ENCODE assay signal across 23 cellular contexts in the genomic region with DNA sequence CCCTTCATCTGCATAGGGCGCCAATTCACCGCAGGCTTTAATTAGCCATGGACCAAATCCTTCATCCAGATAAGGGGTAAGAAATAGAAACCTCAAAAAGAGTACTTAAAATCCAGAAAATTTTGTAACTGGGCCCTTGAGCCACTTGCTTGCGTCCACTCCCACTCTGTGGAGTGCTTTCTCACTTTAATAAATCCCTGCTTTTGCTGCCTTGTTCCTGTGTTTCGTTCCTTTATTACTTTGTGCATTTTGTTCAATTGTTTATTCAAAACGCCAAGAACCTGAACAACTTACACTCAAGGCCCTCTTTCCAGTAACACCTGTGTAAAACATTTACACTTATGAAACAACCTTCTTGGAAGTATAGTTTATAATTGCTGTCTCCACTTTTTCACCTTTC.
A peak's percentile ranks its signal among the peaks of the same experiment; 100 is the strongest.
DNase-seq lines count a peak whose midpoint lies in the region; ATAC-seq, FAIRE-seq and TF ChIP-seq lines count a peak whose summit lies in the region.
"Had no signal": no experiment of that assay in that cellular context is flagged by ENCODE, and none has a peak within 500 bp of the region (broad histone marks: within the 10 kb centered on the region; RNA-seq: fewer than 3 reads in every experiment).

No MANE protein-coding gene starts in this region.

- ATAC-seq in lower lobe of right lung: peak; percentile 47 to 55

- H3K27me3 Mint-ChIP-seq in mesothelial cell of epicardium (ENCODE audit: low read depth): no peaks in the 10 kb centered on the region

- H3K27ac ChIP-seq in endothelial cell of umbilical vein (ENCODE audit: insufficient read depth, low read depth, low read length) (no peak overlapping the region), lower lobe of right lung (no peak overlapping the region)
- H3K27ac ChIP-seq: BLaER1 had no signal

- H3K4me1 ChIP-seq in endothelial cell of umbilical vein (ENCODE audit: control insufficient read depth, extremely low read depth, insufficient read depth, low read length) (no peaks in the 10 kb centered on the region), lower lobe of right lung (no peaks in the 10 kb centered on the region)
- H3K4me1 ChIP-seq: BE2C, BLaER1 had no signal

- H3K9me3 ChIP-seq in endothelial cell of umbilical vein (replicated peaks; ENCODE audit: control insufficient read depth, insufficient read depth, low read length) (no peaks in the 10 kb centered on the region), lower lobe of right lung (no peaks in the 10 kb centered on the region)
- H3K9me3 ChIP-seq: BE2C, BLaER1 had no signal

- no peak overlapping the region for H3K4me2 ChIP-seq in endothelial cell of umbilical vein (ENCODE audit: insufficient read depth, low read length)
- H3K4me2 ChIP-seq: BLaER1 had no signal

- no peaks in the 10 kb centered on the region for H3K9me3 Mint-ChIP-seq in mesothelial cell of epicardium
- H3K9me3 Mint-ChIP-seq: CD4-positive, alpha-beta memory T cell; CD8-positive, alpha-beta memory T cell had no signal

- no peaks in the 10 kb centered on the region for H3K4me1 Mint-ChIP-seq in mesothelial cell of epicardium
- H3K4me1 Mint-ChIP-seq: CD14-positive monocyte; CD4-positive, CD25-positive, alpha-beta regulatory T cell; CD8-positive, alpha-beta memory T cell had no signal

- intact Hi-C loops in endothelial cell of umbilical vein (cut with micrococcal nuclease): no loop called here
- intact Hi-C loops in lower lobe of right lung (cut with DNase I): no loop called here

- dilution Hi-C loops in endothelial cell of umbilical vein (cut with MboI; ENCODE audit: extremely low pct_ligation_motif_present, low sequenced_read_pairs): no loop called here

- no peaks in the 10 kb centered on the region for H3K9me1 ChIP-seq in endothelial cell of umbilical vein (replicated peaks; ENCODE audit: control insufficient read depth, extremely low read depth, insufficient read depth, low read length)

- TF ChIP-seq POLR2A in endothelial cell of umbilical vein (IDR thresholded peaks at IDR 0.05; ENCODE audit: low read depth, low read length): no peak

- H3K9ac ChIP-seq in endothelial cell of umbilical vein (replicated peaks; ENCODE audit: extremely low read depth, insufficient read depth, low read length): no peak overlapping the region
- H3K9ac ChIP-seq: BLaER1 had no signal

- BruUV-seq in endothelial cell of umbilical vein (replicated peaks; lab: Mats Ljungman, UMichigan): no TSS peak

- TF ChIP-seq CTCF in endothelial cell of umbilical vein (IDR thresholded peaks at IDR 0.05; ENCODE audit: extremely low read depth in 1 of 2, insufficient read depth in 1 of 2, low read depth in 1 of 2, low read length in 2 of 2): no peak
- no peak for TF ChIP-seq CTCF in lower lobe of right lung (IDR thresholded peaks at IDR 0.05)
- TF ChIP-seq CTCF in mesothelial cell of epicardium (IDR thresholded peaks at IDR 0.05; ENCODE audit: unreplicated experiment): no peak

- H4K20me1 ChIP-seq in endothelial cell of umbilical vein (replicated peaks; ENCODE audit: control insufficient read depth, extremely low read depth, insufficient read depth, low read length): no peaks in the 10 kb centered on the region
- H4K20me1 ChIP-seq: BLaER1 had no signal

- H3K79me2 ChIP-seq in endothelial cell of umbilical vein (ENCODE audit: control insufficient read depth, insufficient read depth, low read length): no peaks in the 10 kb centered on the region

- H3K36me3 Mint-ChIP-seq in mesothelial cell of epicardium: no peaks in the 10 kb centered on the region
- H3K36me3 Mint-ChIP-seq: CD14-positive monocyte; CD4-positive, alpha-beta memory T cell; CD4-positive, CD25-positive, alpha-beta regulatory T cell; CD8-positive, alpha-beta memory T cell had no signal

- no peak overlapping the region for H3K4me3 ChIP-seq in endothelial cell of umbilical vein (replicated peaks in 1 of 3; ENCODE audit: insufficient read depth in 1 of 3, low read depth in 1 of 3, low read length in 3 of 3)
- no peak overlapping the region for H3K4me3 ChIP-seq in lower lobe of right lung
- H3K4me3 ChIP-seq: BLaER1 had no signal

- peak; percentile 52 for FAIRE-seq in endothelial cell of umbilical vein (lab: Jason Lieb, UNC)
- FAIRE-seq: A204.1, G401.6, GM12891, GM19239 had no signal

- CTCF ChIA-PET in endothelial cell of umbilical vein (lab: Charles Lee): interaction anchor here (1.9 kb wide), 1 partner anchor 11 kb away, joined by 6 read pairs; no protein-coding TSS in a partner anchor

- no peaks in the 10 kb centered on the region for H3K36me3 ChIP-seq in endothelial cell of umbilical vein (ENCODE audit: control insufficient read depth in 2 of 2, extremely low read depth in 1 of 2, insufficient read depth in 2 of 2, low read length in 2 of 2)
- H3K36me3 ChIP-seq in lower lobe of right lung: no peaks in the 10 kb centered on the region
- H3K36me3 ChIP-seq: BE2C, BLaER1 had no signal

- POLR2A ChIA-PET in endothelial cell of umbilical vein (lab: Charles Lee): no interaction called here

- no peak overlapping the region for H3K4me3 Mint-ChIP-seq in mesothelial cell of epicardium
- H3K4me3 Mint-ChIP-seq: CD14-positive monocyte; CD4-positive, alpha-beta memory T cell; CD4-positive, CD25-positive, alpha-beta regulatory T cell; CD8-positive, alpha-beta memory T cell had no signal

- H2AFZ ChIP-seq in endothelial cell of umbilical vein (ENCODE audit: low read depth, low read length): no peak overlapping the region

- H3K27me3 ChIP-seq in endothelial cell of umbilical vein (ENCODE audit: control insufficient read depth in 2 of 2, insufficient read depth in 2 of 2, low read length in 2 of 2) (peaks cover 0 to 2% of the 10 kb centered on the region in 2 experiments), lower lobe of right lung (ENCODE audit: low read depth) (no peaks in the 10 kb centered on the region)
- H3K27me3 ChIP-seq: BE2C, BLaER1 had no signal

- DNase-seq in endothelial cell of umbilical vein (ENCODE audit: low read depth, low spot score) (no peak), lower lobe of right lung (no peak), mesothelial cell of epicardium (ENCODE audit: low spot score in 2 of 2, unreplicated experiment in 2 of 2) (no peak), DMS79 treated with DMSO at 0.1 percent for 48 hours (lab: John Stamatoyannopoulos, UW) (no peak), HK-2 (ENCODE audit: unreplicated experiment) (no peak)
- DNase-seq: 8988T; ACHN; BE2C; CD4-positive, alpha-beta memory T cell; CD4-positive, CD25-positive, alpha-beta regulatory T cell; CD8-positive, alpha-beta memory T cell; COR-L47; DMS 273 treated with DMSO at 0.1 percent for 48 hours; DMS153; DMS53; DMS79; GF-D8 had no signal

- H3K27ac Mint-ChIP-seq in mesothelial cell of epicardium: no peak overlapping the region
- H3K27ac Mint-ChIP-seq: CD14-positive monocyte; CD4-positive, alpha-beta memory T cell; CD4-positive, CD25-positive, alpha-beta regulatory T cell; CD8-positive, alpha-beta memory T cell had no signal

TF ChIP-seq in endothelial cell of umbilical vein, 7 proteins besides CTCF, POLR2A, EP300 and RAD21:
- TF ChIP-seq EZH2 (IDR thresholded peaks at IDR 0.05; ENCODE audit: borderline replicate concordance, low read depth, low read length, severe bottlenecking): no peak
TF ChIP-seq in endothelial cell of umbilical vein: peak in this region for 0.
